Comparison of ENCODE assay signal across 10 cellular contexts in genomic region chr10:29555746-29556481, GRCh38.
DNase-seq lines count a peak whose midpoint lies in the region; ATAC-seq and TF ChIP-seq lines count a peak whose summit lies in the region.
"Had no signal": no experiment of that assay in that cellular context is flagged by ENCODE, and none has a peak within 500 bp of the region (broad histone marks: within the 10 kb centered on the region; RNA-seq: fewer than 3 reads in every experiment).

No MANE protein-coding gene starts in this region.

- peak overlapping the region; percentile 37 for H3K27ac Mint-ChIP-seq in type B pancreatic cell

- no peaks in the 10 kb centered on the region for H3K36me3 ChIP-seq in HAP-1 (replicated peaks)

- intact Hi-C loops in left colon (cut with DNase I, micrococcal nuclease), result no loop called here

- H3K27me3 ChIP-seq in HAP-1 (ENCODE audit: low read depth), result no peaks in the 10 kb centered on the region
- H3K27me3 ChIP-seq: Peyer's patch had no signal

- peak overlapping the region; percentile 7 for H3K4me3 Mint-ChIP-seq in type B pancreatic cell

- in situ Hi-C loops in HAP-1 (cut with MboI; ENCODE audit: low sequenced_read_pairs), result no loop called here

- H3K9me3 Mint-ChIP-seq in type B pancreatic cell, result no peaks in the 10 kb centered on the region

- H3K4me1 Mint-ChIP-seq in type B pancreatic cell (ENCODE audit: unreplicated experiment), result peaks cover 15% of the 10 kb centered on the region

- H3K36me3 Mint-ChIP-seq in type B pancreatic cell, result peaks cover 39% of the 10 kb centered on the region

- DNase-seq in NCI-H146 (lab: John Stamatoyannopoulos, UW) (peak; percentile 24), NCI-H146 treated with DMSO at 0.1 percent for 48 hours (lab: John Stamatoyannopoulos, UW; ENCODE audit: unreplicated experiment) (no peak), dedifferentiated amniotic fluid mesenchymal stem cell (ENCODE audit: extremely low spot score) (peak; percentile 68), left colon (no peak), type B pancreatic cell (ENCODE audit: extremely low spot score, unreplicated experiment) (no peak), HAP-1 (ENCODE audit: low spot score in 2 of 2) (no peak)
- DNase-seq: 8988T, Peyer's patch had no signal

- H3K9me3 ChIP-seq in HAP-1, result no peaks in the 10 kb centered on the region
- H3K9me3 ChIP-seq: Peyer's patch had no signal

- H3K4me3 ChIP-seq in HAP-1, result no peak overlapping the region
- H3K4me3 ChIP-seq: Peyer's patch had no signal

- ATAC-seq in left colon, result peak; percentile 15
- ATAC-seq in GM19023 (IDR thresholded peaks at IDR 0.05; ENCODE audit: unreplicated experiment), result no peak
- ATAC-seq in HG03442 (IDR thresholded peaks at IDR 0.05; ENCODE audit: unreplicated experiment), result no peak

- no peaks in the 10 kb centered on the region for H3K27me3 Mint-ChIP-seq in type B pancreatic cell

- H3K4me1 ChIP-seq in HAP-1, result peaks cover 9% of the 10 kb centered on the region
- H3K4me1 ChIP-seq: Peyer's patch had no signal

- TF ChIP-seq CTCF in type B pancreatic cell (conservative IDR thresholded peaks at IDR 0.05), result no peak

Comparison
In these comparisons a context has a peak if more than half of its experiments do, and no peak if none do; other contexts are left out.
1. DNase-seq: peak in NCI-H146 (single experiment) and dedifferentiated amniotic fluid mesenchymal stem cell (single experiment); none in NCI-H146 treated with DMSO at 0.1 percent for 48 hours (single experiment), left colon (0 of 2), type B pancreatic cell (single experiment) and HAP-1 (0 of 2).